ENCODE assay signal across 2 cellular contexts in the genomic region with DNA sequence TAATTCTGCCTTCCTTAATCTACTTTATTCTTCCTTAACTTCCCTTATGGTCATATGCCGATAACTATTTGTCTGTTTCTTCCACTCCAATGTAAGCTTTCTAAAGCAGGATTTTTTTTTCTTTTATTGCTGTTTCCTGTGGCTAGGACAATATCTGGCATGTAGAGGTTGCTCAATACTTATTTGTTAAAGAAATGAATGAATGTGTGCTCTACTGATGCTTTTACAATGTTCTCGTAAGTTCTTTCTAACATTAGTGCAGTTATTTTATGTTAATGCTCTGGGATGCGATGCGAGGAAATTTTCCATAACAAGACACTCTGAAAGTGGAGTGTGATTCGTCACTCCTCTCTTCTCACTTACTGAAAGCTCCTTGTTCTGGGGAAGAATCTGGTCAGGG.
TF ChIP-seq lines count a peak whose summit lies in the region.

No MANE protein-coding gene starts in this region.

TF ChIP-seq in A549, 52 proteins besides CTCF, POLR2A, EP300 and RAD21 (continued from another document):
- TF ChIP-seq MAFK (IDR thresholded peaks at IDR 0.05; ENCODE audit: partially characterized antibody), result no peak

TF ChIP-seq in endothelial cell of umbilical vein, 7 proteins besides CTCF, POLR2A, EP300 and RAD21 (continued from another document):
- no peak for TF ChIP-seq MAX (IDR thresholded peaks at IDR 0.05; ENCODE audit: insufficient read depth, insufficient read length)
- TF ChIP-seq MYC (IDR thresholded peaks at IDR 0.05; ENCODE audit: low read depth, low read length), result no peak
- TF ChIP-seq JUN (IDR thresholded peaks at IDR 0.05; ENCODE audit: borderline replicate concordance, insufficient read depth, insufficient read length, low read depth), result no peak
TF ChIP-seq in endothelial cell of umbilical vein: peak in this region for 0.
